8 cellular contexts compared by ENCODE assay signal in genomic region chr1:209513226-209513625, GRCh38.
DNase-seq lines count a peak whose midpoint lies in the region; ATAC-seq and TF ChIP-seq lines count a peak whose summit lies in the region.

No MANE protein-coding gene starts in this region.

- no peak overlapping the region for H3K4ac ChIP-seq in neuronal stem cell (ENCODE audit: low read length)

- no peak overlapping the region for H4K8ac ChIP-seq in neuronal stem cell (ENCODE audit: low read depth, low read length)

- in situ Hi-C loops in G401 (cut with HindIII; ENCODE audit: low sequenced_read_pairs) = no loop called here

- H3K4me3 Mint-ChIP-seq in chondrocyte (ENCODE audit: unreplicated experiment) = no peak overlapping the region

- ATAC-seq in HG03045 (IDR thresholded peaks at IDR 0.05; ENCODE audit: unreplicated experiment) (peak; percentile 61), GM18858 (IDR thresholded peaks at IDR 0.05; ENCODE audit: unreplicated experiment) (no peak)

- no peak overlapping the region for H2AFZ ChIP-seq in neuronal stem cell (ENCODE audit: low read length)

- no peak overlapping the region for H3K4me2 ChIP-seq in neuronal stem cell (ENCODE audit: insufficient read depth, low read length, poor library complexity, severe bottlenecking)

- H3K36me3 ChIP-seq in neuronal stem cell (replicated peaks in 1 of 2; ENCODE audit: control insufficient read depth in 2 of 2, insufficient read depth in 2 of 2, low read length in 2 of 2) (no peaks in the 10 kb centered on the region), uterus (no peaks in the 10 kb centered on the region)

- H3K23ac ChIP-seq in neuronal stem cell (ENCODE audit: low read depth, low read length, poor library complexity) = no peak overlapping the region

- H3K27ac ChIP-seq in neuronal stem cell (replicated peaks; ENCODE audit: low read length) (no peak overlapping the region), uterus (no peak overlapping the region)

- H2BK5ac ChIP-seq in neuronal stem cell (ENCODE audit: low read length) = no peak overlapping the region

- H2BK12ac ChIP-seq in neuronal stem cell (ENCODE audit: low read length) = no peak overlapping the region

- H3K18ac ChIP-seq in neuronal stem cell (ENCODE audit: low read length) = no peak overlapping the region

- H3K9me3 ChIP-seq in neuronal stem cell (replicated peaks in 1 of 2; ENCODE audit: control insufficient read depth in 2 of 2, insufficient read depth in 1 of 2, low read depth in 1 of 2, low read length in 2 of 2) = no peaks in the 10 kb centered on the region
- no peaks in the 10 kb centered on the region for H3K9me3 ChIP-seq in uterus

- H3K9ac ChIP-seq in neuronal stem cell (ENCODE audit: low read depth, low read length, poor library complexity) = no peak overlapping the region

- H3K79me1 ChIP-seq in neuronal stem cell (ENCODE audit: low read depth, low read length) = no peaks in the 10 kb centered on the region

- no peak overlapping the region for H2AK5ac ChIP-seq in neuronal stem cell (ENCODE audit: low read depth, low read length)

- DNase-seq in G401 (ENCODE audit: low spot score) (peak; percentile 47), NCI-H69 (lab: John Stamatoyannopoulos, UW) (peak; percentile 70), chondrocyte (ENCODE audit: low spot score) (no peak), neuronal stem cell (ENCODE audit: low spot score) (peak; percentile 31), uterus (no peak)
- no peak for DNase-seq in stimulated activated CD4-positive, alpha-beta T cell treated with anti-CD3 and anti-CD28 coated beads, Interleukin-15, amount 100 ng/mL, for 24 hours

- H3K4me1 Mint-ChIP-seq in chondrocyte (ENCODE audit: low read depth) = no peaks in the 10 kb centered on the region

- H3K27ac Mint-ChIP-seq in chondrocyte (ENCODE audit: unreplicated experiment) = no peak overlapping the region

- H3K27me3 ChIP-seq in neuronal stem cell (ENCODE audit: control insufficient read depth in 3 of 3, insufficient read depth in 3 of 3, low read depth in 1 of 3, low read length in 3 of 3) (no peaks in the 10 kb centered on the region), uterus (no peaks in the 10 kb centered on the region)

- no peak overlapping the region for H2BK15ac ChIP-seq in neuronal stem cell (ENCODE audit: low read length)

- H3K9me3 Mint-ChIP-seq in chondrocyte (ENCODE audit: low read depth) = peaks cover 2% of the 10 kb centered on the region

- TF ChIP-seq CTCF in chondrocyte (IDR thresholded peaks at IDR 0.05) = peak; percentile 67
- TF ChIP-seq CTCF in uterus (IDR thresholded peaks at IDR 0.05) = no peak

- intact Hi-C loops in uterus (cut with DNase I; ENCODE audit: low total_unique reads) = no loop called here

- H2BK120ac ChIP-seq in neuronal stem cell (ENCODE audit: low read depth, low read length) = no peak overlapping the region

- no CpG with 5 or more reads among the region's 5 CpGs for WGBS in neuronal stem cell (ENCODE audit: extremely low coverage in 2 of 2, insufficient read length in 2 of 2, insufficient replicate concordance in 1 of 2), 2 donors

- no peak for TF ChIP-seq POLR2A in uterus (IDR thresholded peaks at IDR 0.05)

- no peaks in the 10 kb centered on the region for H3K36me3 Mint-ChIP-seq in chondrocyte (ENCODE audit: low read depth)

- no peak overlapping the region for H3K14ac ChIP-seq in neuronal stem cell (ENCODE audit: low read length)

- H3K4me1 ChIP-seq in neuronal stem cell (ENCODE audit: control insufficient read depth in 2 of 2, insufficient read depth in 1 of 2, low read depth in 1 of 2, low read length in 2 of 2) (peaks cover 0 to 8% of the 10 kb centered on the region in 2 donors), uterus (no peaks in the 10 kb centered on the region)

- no peak overlapping the region for H4K91ac ChIP-seq in neuronal stem cell (ENCODE audit: low read depth, low read length, poor library complexity)

- H3K4me3 ChIP-seq in neuronal stem cell (ENCODE audit: low read length in 2 of 2) (no peak overlapping the region), uterus (no peak overlapping the region)

- H3K27me3 Mint-ChIP-seq in chondrocyte (ENCODE audit: low read depth) = peaks cover 40% of the 10 kb centered on the region

Comparison
In these comparisons a context has a peak if more than half of its experiments do, and no peak if none do; other contexts are left out.
1. DNase-seq: peak in G401 (single experiment), NCI-H69 (single experiment) and neuronal stem cell (single experiment); none in chondrocyte (single experiment), stimulated activated CD4-positive, alpha-beta T cell treated with anti-CD3 and anti-CD28 coated beads, Interleukin-15, amount 100 ng/mL, for 24 hours (single experiment) and uterus (0 of 2).